ENCODE assay signal across 8 cellular contexts in genomic region chr19:46713781-46714522, GRCh38. TPM values are rescaled to one million over a fixed set of nuclear protein-coding genes. Genes with fewer than 3 reads are reported as not detected.
DNase-seq lines count a peak whose midpoint lies in the region; ATAC-seq lines count a peak whose summit lies in the region.

No MANE protein-coding gene starts in this region.

- no peak for ATAC-seq in GM18511 (IDR thresholded peaks at IDR 0.05; ENCODE audit: unreplicated experiment)

- peaks cover 6% of the 10 kb centered on the region for H3K36me3 ChIP-seq in H7 (replicated peaks; ENCODE audit: control insufficient read depth, insufficient read depth, low read length)

- peak; percentile 97 for DNase-seq in AG08395 (ENCODE audit: low spot score)
- DNase-seq in H7, result peak; percentile 99
- DNase-seq in NCI-H774 (lab: John Stamatoyannopoulos, UW), result peak; percentile 84
- peak; percentile 67 for DNase-seq in activated T-cell treated with anti-CD3 and anti-CD28 coated beads for 1 hour (ENCODE audit: low read depth)
- peak; percentile 53 for DNase-seq in epithelial cell of prostate (ENCODE audit: low read depth, low spot score)
- peak; percentile 93 for DNase-seq in mucosa of gallbladder (ENCODE audit: low spot score)
- peak; percentile 75 for DNase-seq in stimulated activated CD8-positive, alpha-beta memory T cell treated with anti-CD3 and anti-CD28 coated beads, Interleukin-4, amount 100 ng/mL, for 48 hours

- peak overlapping the region; percentile 88 for H3K27ac ChIP-seq in epithelial cell of prostate

- H3K27me3 ChIP-seq in H7 (ENCODE audit: control insufficient read depth, insufficient read depth, low read length), result no peaks in the 10 kb centered on the region

- H3K4me3 ChIP-seq in H7 (ENCODE audit: insufficient read depth, low read depth, low read length), result peak overlapping the region; percentile 53

RNA-seq across cellular contexts. Expression of gene PRKD2, which starts 3.0 kb away (rescaled TPM):
- 29.4 and 29.5 TPM in 2 replicates for total RNA-seq in H7 (2014; rRNA removed; shearing (Covaris generic))
- 61.5 TPM for total RNA-seq in mucosa of gallbladder

RNA-seq across cellular contexts. Expression of gene FKRP, which starts 31.9 kb away (rescaled TPM):
- total RNA-seq in H7 (2014; rRNA removed; shearing (Covaris generic)), result 15.8 and 22.4 TPM in 2 replicates
- 16.3 TPM for total RNA-seq in mucosa of gallbladder

RNA-seq across cellular contexts. Expression of gene STRN4, which starts 32.3 kb away (rescaled TPM):
- 169 and 188 TPM in 2 replicates for total RNA-seq in H7 (2014; rRNA removed; shearing (Covaris generic))
- total RNA-seq in mucosa of gallbladder, result 83.9 TPM

RNA-seq across cellular contexts. Expression of gene DACT3, which starts 53.0 kb away (rescaled TPM):
- 0.37 and 0.55 TPM in 2 replicates for total RNA-seq in H7 (2014; rRNA removed; shearing (Covaris generic))
- total RNA-seq in mucosa of gallbladder, result 31.0 TPM
